19 cellular contexts compared by ENCODE assay signal in genomic region chr21:34523019-34523418, GRCh38. TPM values are rescaled to one million over a fixed set of nuclear protein-coding genes. Genes with fewer than 3 reads are reported as not detected.
DNase-seq lines count a peak whose midpoint lies in the region; ATAC-seq, FAIRE-seq and TF ChIP-seq lines count a peak whose summit lies in the region.
"Had no signal": no experiment of that assay in that cellular context is flagged by ENCODE, and none has a peak within 500 bp of the region (broad histone marks: within the 10 kb centered on the region; RNA-seq: fewer than 3 reads in every experiment).

No MANE protein-coding gene starts in this region.

- no peaks in the 10 kb centered on the region for H3K9me3 ChIP-seq in Caco-2
- H3K9me3 ChIP-seq in kidney (ENCODE audit: control insufficient read depth in 1 of 2, low read length in 2 of 2) = no peaks in the 10 kb centered on the region
- H3K9me3 ChIP-seq in trophoblast cell (ENCODE audit: insufficient read depth, low read depth, low read length) = no peaks in the 10 kb centered on the region
- H3K9me3 ChIP-seq in effector memory CD4-positive, alpha-beta T cell (ENCODE audit: control insufficient read depth, low read length) = no peaks in the 10 kb centered on the region

- H2BK12ac ChIP-seq in trophoblast cell (ENCODE audit: low read length) = no peak overlapping the region

- CTCF ChIA-PET in Caco-2 (lab: Charles Lee) = interaction anchor here (1.4 to 1.9 kb wide), 3 partner anchors 21 to 80 kb away, joined by 8 to 13 read pairs (median 9); no protein-coding TSS in a partner anchor

- peaks cover 6% of the 10 kb centered on the region for H3K79me2 ChIP-seq in trophoblast cell (ENCODE audit: control insufficient read depth, insufficient read depth, low read length, poor library complexity)

- peak overlapping the region; percentile 33 for H3K18ac ChIP-seq in trophoblast cell (ENCODE audit: low read length)

- H3K27ac Mint-ChIP-seq in Caco-2 (ENCODE audit: unreplicated experiment) (peak overlapping the region; percentile 15), mesothelial cell of epicardium (no peak overlapping the region)
- H3K27ac Mint-ChIP-seq: IgD-negative memory B cell had no signal

- H3K9me3 Mint-ChIP-seq in Caco-2 (ENCODE audit: unreplicated experiment) = no peaks in the 10 kb centered on the region
- H3K9me3 Mint-ChIP-seq in mesothelial cell of epicardium = peaks cover 5% of the 10 kb centered on the region
- H3K9me3 Mint-ChIP-seq: IgD-negative memory B cell had no signal

- H3K23ac ChIP-seq in trophoblast cell (ENCODE audit: low read length) = no peak overlapping the region

- H3K9ac ChIP-seq in kidney (ENCODE audit: low read length in 2 of 2) (no peak overlapping the region), trophoblast cell (ENCODE audit: low read length) (no peak overlapping the region)

- H2AFZ ChIP-seq in trophoblast cell (ENCODE audit: insufficient read depth, low read length, poor library complexity) = no peak overlapping the region

- TF ChIP-seq CTCF in Caco-2 (IDR thresholded peaks at IDR 0.05; ENCODE audit: insufficient read depth in 1 of 2, low read depth in 1 of 2, low read length in 1 of 2, severe bottlenecking in 1 of 2, unreplicated experiment in 1 of 2) (no peak), kidney (IDR thresholded peaks at IDR 0.05; ENCODE audit: borderline replicate concordance, extremely low read depth, insufficient read depth) (no peak), mesothelial cell of epicardium (IDR thresholded peaks at IDR 0.05; ENCODE audit: unreplicated experiment) (no peak)

- H3K4me3 ChIP-seq in Caco-2 (ENCODE audit: low read depth, low read length) = peak overlapping the region; percentile 6; the same call in 1 of the 2 replicates
- peak overlapping the region in 1 of 2 donors; percentile 68 for H3K4me3 ChIP-seq in kidney (ENCODE audit: low read length in 2 of 2)
- no peak overlapping the region for H3K4me3 ChIP-seq in trophoblast cell (ENCODE audit: low read depth, low read length)
- no peak overlapping the region for H3K4me3 ChIP-seq in effector memory CD4-positive, alpha-beta T cell (ENCODE audit: insufficient read depth, low read depth, low read length, poor library complexity, severe bottlenecking)
- H3K4me3 ChIP-seq: dorsolateral prefrontal cortex had no signal

- DNase-seq in Caco-2 (peak; percentile 39 to 70), NCI-H526 (lab: John Stamatoyannopoulos, UW) (peak; percentile 55 to 87), kidney (no peak), trophoblast cell (no peak), HTR-8/SVneo (ENCODE audit: insufficient read length, low spot score) (no peak), mesothelial cell of epicardium (ENCODE audit: low spot score in 2 of 2, unreplicated experiment in 2 of 2) (no peak)
- no peak for DNase-seq in effector memory CD4-positive, alpha-beta T cell
- DNase-seq: activated CD4-positive, alpha-beta T cell treated with anti-CD3 and anti-CD28 coated beads for 48 hours; activated naive CD4-positive, alpha-beta T cell treated with Interleukin-2 at 50 U/mL for 16 hours; AML-193; dorsolateral prefrontal cortex; glutamatergic neuron; MV-4-11; NCI-H2081 treated with DMSO at 0.1 percent for 48 hours; NCI-H524; stimulated activated CD4-positive, alpha-beta T cell treated with anti-CD3 and anti-CD28 coated beads, Interleukin-1b, Interleukin-23, amount 100 ng/mL, for 48 hours had no signal

- H3K4me3 Mint-ChIP-seq in Caco-2 (ENCODE audit: unreplicated experiment) (peak overlapping the region; percentile 58), mesothelial cell of epicardium (no peak overlapping the region)
- H3K4me3 Mint-ChIP-seq: IgD-negative memory B cell had no signal

- peak overlapping the region; percentile 8 to 59 for H3K27ac ChIP-seq in kidney (ENCODE audit: low read depth in 2 of 2, low read length in 2 of 2)
- H3K27ac ChIP-seq in trophoblast cell (ENCODE audit: low read depth, low read length) = no peak overlapping the region
- H3K27ac ChIP-seq in effector memory CD4-positive, alpha-beta T cell (ENCODE audit: insufficient read depth, low read length, poor library complexity, severe bottlenecking) = no peak overlapping the region
- H3K27ac ChIP-seq: dorsolateral prefrontal cortex had no signal

- H3K27me3 Mint-ChIP-seq in Caco-2 (ENCODE audit: insufficient read depth, unreplicated experiment) (no peaks in the 10 kb centered on the region), mesothelial cell of epicardium (ENCODE audit: low read depth) (no peaks in the 10 kb centered on the region)
- H3K27me3 Mint-ChIP-seq: IgD-negative memory B cell had no signal

- no peak overlapping the region for H2BK5ac ChIP-seq in trophoblast cell (ENCODE audit: low read depth, low read length, poor library complexity)

- H3K27me3 ChIP-seq in Caco-2 (replicated peaks; ENCODE audit: control insufficient read depth, insufficient read depth, low read length) (no peaks in the 10 kb centered on the region), trophoblast cell (ENCODE audit: insufficient read depth, low read length) (no peaks in the 10 kb centered on the region)
- H3K27me3 ChIP-seq in effector memory CD4-positive, alpha-beta T cell (replicated peaks; ENCODE audit: control insufficient read depth, insufficient read depth, low read length, poor library complexity, severe bottlenecking) = no peaks in the 10 kb centered on the region
- H3K27me3 ChIP-seq: dorsolateral prefrontal cortex had no signal

- H3K4me2 ChIP-seq in trophoblast cell (ENCODE audit: low read length) = no peak overlapping the region

- no peak overlapping the region for H4K91ac ChIP-seq in trophoblast cell (ENCODE audit: low read depth, low read length)

- H3K36me3 Mint-ChIP-seq in Caco-2 (ENCODE audit: insufficient read depth, unreplicated experiment) = peaks cover 59% of the 10 kb centered on the region
- peaks cover 18% of the 10 kb centered on the region for H3K36me3 Mint-ChIP-seq in mesothelial cell of epicardium

- no CpG with 5 or more reads among the region's 5 CpGs for WGBS in trophoblast cell (ENCODE audit: extremely low coverage, insufficient coverage, insufficient read length)

- POLR2A ChIA-PET in Caco-2 (lab: Charles Lee) = no interaction called here

- no TSS peak for BruUV-seq in Caco-2 (replicated peaks; lab: Mats Ljungman, UMichigan)

- peaks cover 7% of the 10 kb centered on the region for H3K79me1 ChIP-seq in trophoblast cell (ENCODE audit: low read length)

- H3K36me3 ChIP-seq in Caco-2 (ENCODE audit: control insufficient read depth, insufficient read depth, low read length) (no peaks in the 10 kb centered on the region; the same call in 1 of the 2 replicates), kidney (ENCODE audit: control insufficient read depth in 1 of 2, insufficient read depth in 2 of 2, low read length in 2 of 2) (peaks cover 23 to 41% of the 10 kb centered on the region in 2 donors), trophoblast cell (ENCODE audit: control insufficient read depth in 1 of 2, insufficient read depth in 2 of 2, low read length in 2 of 2) (peaks cover 33 to 44% of the 10 kb centered on the region in 2 experiments)
- peaks cover 5% of the 10 kb centered on the region for H3K36me3 ChIP-seq in effector memory CD4-positive, alpha-beta T cell (ENCODE audit: control insufficient read depth, insufficient read depth, low read length)

- H2AK5ac ChIP-seq in trophoblast cell (ENCODE audit: low read length) = no peak overlapping the region

- H3K4me1 Mint-ChIP-seq in Caco-2 (ENCODE audit: low read depth, unreplicated experiment) (peaks cover 18% of the 10 kb centered on the region), mesothelial cell of epicardium (peaks cover 24% of the 10 kb centered on the region)

- H4K12ac ChIP-seq in trophoblast cell (ENCODE audit: low read depth, low read length) = no peak overlapping the region

- H3K4me1 ChIP-seq in Caco-2 = peaks cover 37% of the 10 kb centered on the region
- H3K4me1 ChIP-seq in kidney (ENCODE audit: control insufficient read depth in 1 of 2, insufficient read depth in 1 of 2, low read depth in 1 of 2, low read length in 2 of 2) = peaks cover 16 to 30% of the 10 kb centered on the region in 2 donors
- peaks cover 14 to 16% of the 10 kb centered on the region in 2 experiments for H3K4me1 ChIP-seq in trophoblast cell (ENCODE audit: control insufficient read depth in 1 of 2, insufficient read depth in 2 of 2, low read length in 2 of 2)
- no peaks in the 10 kb centered on the region for H3K4me1 ChIP-seq in effector memory CD4-positive, alpha-beta T cell (ENCODE audit: control insufficient read depth, insufficient read depth, low read length, poor library complexity, severe bottlenecking)

- no peak overlapping the region for H2BK120ac ChIP-seq in trophoblast cell (ENCODE audit: insufficient read depth, low read length, poor library complexity)

- intact Hi-C loops in Caco-2 (cut with micrococcal nuclease; ENCODE audit: unreplicated experiment) = no loop called here
- intact Hi-C loops in kidney (cut with DNase I) = no loop called here

- no peak for ATAC-seq in GM18858 (IDR thresholded peaks at IDR 0.05; ENCODE audit: unreplicated experiment)
- ATAC-seq: sciatic nerve had no signal

- H3K4ac ChIP-seq in trophoblast cell (ENCODE audit: low read depth, low read length) = peak overlapping the region; percentile 21

- no peak for FAIRE-seq in kidney (lab: Jason Lieb, UNC)
- FAIRE-seq in HTR-8/SVneo (lab: Jason Lieb, UNC) = no peak

- no peak overlapping the region for H3K14ac ChIP-seq in trophoblast cell (ENCODE audit: low read length)

- no peak overlapping the region for H4K8ac ChIP-seq in trophoblast cell (ENCODE audit: low read depth, low read length)

RNA-seq across cellular contexts. Expression of gene KCNE1, which starts 11.0 kb away (rescaled TPM):
- total RNA-seq in Caco-2 (2022) (0.91 and 1.0 TPM in 2 replicates), kidney (2.5 TPM), mesothelial cell of epicardium (0.50 to 1.0 TPM (median 0.55 TPM) in 3 replicates)
- polyA plus RNA-seq in kidney (ENCODE audit: insufficient read depth, low read depth, low replicate concordance) = 4.4 TPM
- polyA plus RNA-seq in trophoblast cell (2013) = 0.37 TPM in 2 replicates
- polyA plus RNA-seq: IgD-negative memory B cell had no signal

Comparison
In these comparisons a context has a peak if more than half of its experiments do, and no peak if none do; other contexts are left out.
1. DNase-seq: peak in Caco-2 (2 of 2) and NCI-H526 (2 of 2); none in kidney (single experiment), trophoblast cell (0 of 2), effector memory CD4-positive, alpha-beta T cell (0 of 3), HTR-8/SVneo (single experiment) and mesothelial cell of epicardium (0 of 2).
2. H3K27ac ChIP-seq: peak in kidney (2 of 2); none in trophoblast cell (single experiment) and effector memory CD4-positive, alpha-beta T cell (single experiment).